Comparison of ENCODE assay signal across 12 cellular contexts in genomic region chr6:157773248-157773773, GRCh38. TPM values are rescaled to one million over a fixed set of nuclear protein-coding genes. Genes with fewer than 3 reads are reported as not detected.
A peak's percentile ranks its signal among the peaks of the same experiment; 100 is the strongest.
DNase-seq lines count a peak whose midpoint lies in the region; ATAC-seq and TF ChIP-seq lines count a peak whose summit lies in the region.
"Had no signal": no experiment of that assay in that cellular context is flagged by ENCODE, and none has a peak within 500 bp of the region (broad histone marks: within the 10 kb centered on the region; RNA-seq: fewer than 3 reads in every experiment).

No MANE protein-coding gene starts in this region.

- no peak for TF ChIP-seq CTCF in thyroid gland (IDR thresholded peaks at IDR 0.05)

- H3K23ac ChIP-seq in mesendoderm (ENCODE audit: low read length) = no peak overlapping the region

- no peak overlapping the region for H4K5ac ChIP-seq in mesendoderm (ENCODE audit: low read length)

- peaks cover 12% of the 10 kb centered on the region for H3K36me3 Mint-ChIP-seq in activated naive CD4-positive, alpha-beta T cell treated with anti-CD3 and anti-CD28 coated beads, Interleukin-2, amount 50 U/mL, for 24 hours
- H3K36me3 Mint-ChIP-seq in activated T-helper 17 cell treated with anti-CD3 and anti-CD28 coated beads, Interleukin-2, amount 50 U/mL, for 72 hours (ENCODE audit: low read depth) = no peaks in the 10 kb centered on the region

- H3K27me3 Mint-ChIP-seq in activated naive CD4-positive, alpha-beta T cell treated with anti-CD3 and anti-CD28 coated beads, Interleukin-2, amount 50 U/mL, for 24 hours = no peaks in the 10 kb centered on the region
- H3K27me3 Mint-ChIP-seq in activated T-helper 17 cell treated with anti-CD3 and anti-CD28 coated beads, Interleukin-2, amount 50 U/mL, for 72 hours = no peaks in the 10 kb centered on the region

- no peak overlapping the region for H2BK120ac ChIP-seq in mesendoderm (ENCODE audit: low read depth, low read length)

- peak overlapping the region; percentile 7 for H3K56ac ChIP-seq in mesendoderm (ENCODE audit: low read length)

- H2BK15ac ChIP-seq in mesendoderm (replicated peaks; ENCODE audit: low read depth) = no peak overlapping the region

- no peaks in the 10 kb centered on the region for H3K9me3 Mint-ChIP-seq in activated naive CD4-positive, alpha-beta T cell treated with anti-CD3 and anti-CD28 coated beads, Interleukin-2, amount 50 U/mL, for 24 hours
- H3K9me3 Mint-ChIP-seq in activated T-helper 17 cell treated with anti-CD3 and anti-CD28 coated beads, Interleukin-2, amount 50 U/mL, for 72 hours = no peaks in the 10 kb centered on the region

- WGBS in mesendoderm (ENCODE audit: extremely low coverage, insufficient coverage, low lambda C conversion rate) = no CpG with 5 or more reads among the region's 10 CpGs
- 38 to 57% methylated on average over 10 of the region's 10 CpGs for WGBS in thyroid gland, 2 donors

- no peaks in the 10 kb centered on the region for H3K79me2 ChIP-seq in mesendoderm (ENCODE audit: control insufficient read depth, insufficient read depth, low read length)

- no peak for ATAC-seq in activated T-helper 17 cell treated with anti-CD3 and anti-CD28 coated beads, Interleukin-2, amount 50 U/mL, for 72 hours (replicated peaks)
- ATAC-seq in GM18858 (IDR thresholded peaks at IDR 0.05; ENCODE audit: unreplicated experiment) = no peak

- no peak overlapping the region for H3K9ac ChIP-seq in mesendoderm (ENCODE audit: low read length)

- H3K27ac ChIP-seq in mesendoderm (ENCODE audit: low read depth, low read length) (no peak overlapping the region), thyroid gland (no peak overlapping the region)
- H3K27ac ChIP-seq: upper lobe of right lung had no signal

- H3K4me1 Mint-ChIP-seq in activated naive CD4-positive, alpha-beta T cell treated with anti-CD3 and anti-CD28 coated beads, Interleukin-2, amount 50 U/mL, for 24 hours = peaks cover 49% of the 10 kb centered on the region
- H3K4me1 Mint-ChIP-seq in activated T-helper 17 cell treated with anti-CD3 and anti-CD28 coated beads, Interleukin-2, amount 50 U/mL, for 72 hours = peaks cover 22% of the 10 kb centered on the region

- H3K4me3 Mint-ChIP-seq in activated naive CD4-positive, alpha-beta T cell treated with anti-CD3 and anti-CD28 coated beads, Interleukin-2, amount 50 U/mL, for 24 hours = peak overlapping the region; percentile 43
- H3K4me3 Mint-ChIP-seq in activated T-helper 17 cell treated with anti-CD3 and anti-CD28 coated beads, Interleukin-2, amount 50 U/mL, for 72 hours = no peak overlapping the region

- H3K4ac ChIP-seq in mesendoderm (ENCODE audit: low read depth, low read length) = no peak overlapping the region

- H4K8ac ChIP-seq in mesendoderm (ENCODE audit: low read depth, low read length) = no peak overlapping the region

- H3K36me3 ChIP-seq in mesendoderm (ENCODE audit: control insufficient read depth, insufficient read depth, low read length) (no peaks in the 10 kb centered on the region), thyroid gland (no peaks in the 10 kb centered on the region)
- H3K36me3 ChIP-seq: upper lobe of right lung had no signal

- H3K18ac ChIP-seq in mesendoderm (ENCODE audit: low read length) = no peak overlapping the region

- intact Hi-C loops in thyroid gland (cut with DNase I) = no loop called here

- H2BK5ac ChIP-seq in mesendoderm (ENCODE audit: low read length) = no peak overlapping the region

- H3K27me3 ChIP-seq in mesendoderm (ENCODE audit: insufficient read depth, low read length, poor library complexity) (no peaks in the 10 kb centered on the region), thyroid gland (no peaks in the 10 kb centered on the region)

- H3K4me2 ChIP-seq in mesendoderm (ENCODE audit: low read length) = no peak overlapping the region

- H2AK5ac ChIP-seq in mesendoderm (ENCODE audit: low read length) = no peak overlapping the region

- no peak overlapping the region for H3K4me3 ChIP-seq in mesendoderm (ENCODE audit: low read length)
- no peak overlapping the region for H3K4me3 ChIP-seq in thyroid gland (replicated peaks in 1 of 3)
- H3K4me3 ChIP-seq: upper lobe of right lung had no signal

- peak overlapping the region; percentile 82 for H3K27ac Mint-ChIP-seq in activated naive CD4-positive, alpha-beta T cell treated with anti-CD3 and anti-CD28 coated beads, Interleukin-2, amount 50 U/mL, for 24 hours
- peak overlapping the region; percentile 53 for H3K27ac Mint-ChIP-seq in activated T-helper 17 cell treated with anti-CD3 and anti-CD28 coated beads, Interleukin-2, amount 50 U/mL, for 72 hours

- H3K4me1 ChIP-seq in mesendoderm (ENCODE audit: control insufficient read depth, low read depth, low read length) = no peaks in the 10 kb centered on the region
- H3K4me1 ChIP-seq in thyroid gland = peaks cover 7 to 9% of the 10 kb centered on the region in 2 donors

- TF ChIP-seq POLR2A in thyroid gland (IDR thresholded peaks at IDR 0.05) = no peak

- H3K9me3 ChIP-seq in thyroid gland = no peaks in the 10 kb centered on the region
- H3K9me3 ChIP-seq: upper lobe of right lung had no signal

- no peaks in the 10 kb centered on the region for H3K79me1 ChIP-seq in mesendoderm (ENCODE audit: low read length)

- DNase-seq in activated naive CD4-positive, alpha-beta T cell treated with Interleukin-2 at 50 U/mL for 16 hours = no peak
- DNase-seq in mesendoderm (no peak), thyroid gland (peak; percentile 80), HuH-7 (ENCODE audit: low spot score) (no peak), DMS53 treated with DMSO at 0.1 percent for 48 hours (lab: John Stamatoyannopoulos, UW; ENCODE audit: unreplicated experiment) (no peak)
- DNase-seq: activated CD4-positive, CD25-positive, alpha-beta regulatory T cell; NCI-H2107; stimulated activated CD4-positive, alpha-beta T cell treated with anti-CD3 and anti-CD28 coated beads, Interleukin-4, amount 100 ng/mL, for 4 hours; upper lobe of right lung had no signal

RNA-seq across cellular contexts. Expression of gene SNX9, which starts 49.7 kb away (rescaled TPM):
- 10 to 100 TPM; 20.5 to 71.9 TPM for total RNA-seq in activated T-helper 17 cell treated with anti-CD3 and anti-CD28 coated beads, Interleukin-2, amount 50 U/mL, for 72 hours
- 28.5 TPM for polyA plus RNA-seq in mesendoderm (2013, experiment 1 of 2)
- polyA plus RNA-seq in mesendoderm (2013, experiment 2 of 2) = 29.3 TPM
- total RNA-seq in thyroid gland = 10 to 100 TPM; 44.6 to 73.1 (median 47.2) TPM

Comparison
In these comparisons a context has a peak if more than half of its experiments do, and no peak if none do; other contexts are left out.
1. DNase-seq: peak in thyroid gland (2 of 2); none in activated naive CD4-positive, alpha-beta T cell treated with Interleukin-2 at 50 U/mL for 16 hours (single experiment), mesendoderm (single experiment), HuH-7 (single experiment) and DMS53 treated with DMSO at 0.1 percent for 48 hours (single experiment).